Comparison of ENCODE assay signal across 20 cellular contexts in genomic region chr1:230250676-230251075, GRCh38.
DNase-seq lines count a peak whose midpoint lies in the region; ATAC-seq, FAIRE-seq and TF ChIP-seq lines count a peak whose summit lies in the region.
"Had no signal": no experiment of that assay in that cellular context is flagged by ENCODE, and none has a peak within 500 bp of the region (broad histone marks: within the 10 kb centered on the region; RNA-seq: fewer than 3 reads in every experiment).

No MANE protein-coding gene starts in this region.

- no peak overlapping the region for H3K23ac ChIP-seq in H1 (ENCODE audit: insufficient read length)

- H3K36me3 Mint-ChIP-seq in stimulated activated naive B cell treated with anti-CD40 and anti-IgM and Interleukin-4, amounts not matched to agents 10 μg/mL and 1 μg/mL and 100 μg/mL, for 72 hours: peaks cover 72 to 81% of the 10 kb centered on the region in 2 donors

- BruUV-seq in Panc1 (replicated peaks; lab: Mats Ljungman, UMichigan) (TSS peak; percentile 6), OCI-LY7 (replicated peaks; lab: Mats Ljungman, UMichigan) (no TSS peak)

- H2BK120ac ChIP-seq in H1 (replicated peaks; ENCODE audit: low read depth, low read length): no peak overlapping the region

- CTCF ChIA-PET in Panc1 (lab: Charles Lee): no interaction called here
- CTCF ChIA-PET in H1 (lab: Charles Lee; ENCODE audit: partially characterized antibody): interaction anchor here (0.7 to 2.4 kb wide), 3 partner anchors 19 to 159 kb away, joined by 3 to 8 read pairs (median 3); no protein-coding TSS in a partner anchor
- CTCF ChIA-PET in OCI-LY7 (lab: Charles Lee; ENCODE audit: unreplicated experiment): no interaction called here

- no peak overlapping the region for H3K4me3 ChIP-seq in HUES48 (ENCODE audit: low read depth, low read length)
- H3K4me3 ChIP-seq in Panc1 (ENCODE audit: low read depth in 2 of 2, low read length in 2 of 2): no peak overlapping the region
- no peak overlapping the region for H3K4me3 ChIP-seq in H1 (ENCODE audit: extremely low read depth in 1 of 4, insufficient read depth in 2 of 4, low read depth in 3 of 4, low read length in 4 of 4)
- no peak overlapping the region for H3K4me3 ChIP-seq in OCI-LY7 (ENCODE audit: low read depth, low read length, poor library complexity, severe bottlenecking)
- H3K4me3 ChIP-seq: GM12878, HAP-1 had no signal

- no peak overlapping the region for H2BK20ac ChIP-seq in H1 (ENCODE audit: low read length)

- H3K27me3 ChIP-seq in HUES48 (ENCODE audit: control insufficient read depth, insufficient read depth, low read length) (no peaks in the 10 kb centered on the region), Panc1 (ENCODE audit: control insufficient read depth, insufficient read depth, low read length) (no peaks in the 10 kb centered on the region), H1 (replicated peaks in 1 of 4; ENCODE audit: control insufficient read depth in 3 of 4, extremely low read depth in 1 of 4, insufficient read depth in 3 of 4, low read length in 3 of 4) (no peaks in the 10 kb centered on the region)

- no peak overlapping the region for H4K91ac ChIP-seq in H1 (replicated peaks; ENCODE audit: insufficient read length, low read length)

- 0 out of 4 replicates have a peak, but pooled peaks cover 0 to 3% of the 10 kb centered on the region in 2 experiments for H3K79me2 ChIP-seq in H1 (ENCODE audit: control insufficient read depth in 1 of 2, insufficient read depth in 2 of 2, low read length in 2 of 2)
- H3K79me2 ChIP-seq in OCI-LY7 (ENCODE audit: insufficient read depth, low read depth, low read length): no peaks in the 10 kb centered on the region

- DNase-seq in Panc1 (ENCODE audit: low read depth, low spot score): no peak
- peak in 1 of 2 experiments; percentile 43 for DNase-seq in H1 (ENCODE audit: low read depth in 1 of 2, low spot score in 2 of 2)
- no peak for DNase-seq in stimulated activated naive B cell treated with anti-CD40 and anti-IgM and Interleukin-4, amounts not matched to agents 10 μg/mL and 1 μg/mL and 100 μg/mL, for 72 hours
- no peak for DNase-seq in OCI-LY7 (ENCODE audit: low spot score)
- no peak for DNase-seq in hippocampal formation (lab: John Stamatoyannopoulos, UW)
- DNase-seq: activated CD4-positive, alpha-beta T cell treated with anti-CD3 and anti-CD28 coated beads, Interleukin-2, amount 10 ng/mL, durations not matched to agents 7 days and 5 days; activated CD8-positive, alpha-beta memory T cell treated with anti-CD3 and anti-CD28 coated beads, Interleukin-2, amount 50 U/mL, for 4 hours; activated gamma-delta T cell treated with Interleukin-2 at 50 U/mL for 16 hours; central memory CD4-positive, alpha-beta T cell; left cardiac atrium; NCI-H1105; NCI-H1930; NCI-H774; stimulated activated CD8-positive, alpha-beta memory T cell treated with anti-CD3 and anti-CD28 coated beads, Interleukin-4, amount 100 ng/mL, for 48 hours; substantia nigra had no signal

- intact Hi-C loops in Panc1 (cut with micrococcal nuclease; ENCODE audit: unreplicated experiment) (no loop called here), OCI-LY7 (cut with micrococcal nuclease; ENCODE audit: unreplicated experiment) (no loop called here)

- POLR2A ChIA-PET in Panc1 (lab: Charles Lee) (no interaction called here), H1 (lab: Charles Lee; ENCODE audit: partially characterized antibody) (interaction anchor here (0.6 to 2.1 kb wide), 3 partner anchors 14 to 140 kb away, joined by 3 to 7 read pairs (median 3); no protein-coding TSS in a partner anchor), OCI-LY7 (lab: Charles Lee) (interaction anchor here (1.3 kb wide), 1 partner anchor 7 kb away, joined by 5 read pairs; no protein-coding TSS in a partner anchor)

- no peak overlapping the region for H4K5ac ChIP-seq in H1 (ENCODE audit: insufficient read length, low read depth, low read length)

- no peak overlapping the region for H4K8ac ChIP-seq in H1 (ENCODE audit: extremely low read depth, insufficient read depth, low read length)

- ATAC-seq in Panc1 (no peak), GM19452 (IDR thresholded peaks at IDR 0.05; ENCODE audit: unreplicated experiment) (no peak)
- ATAC-seq in stimulated activated naive B cell treated with anti-CD40 and anti-IgM and Interleukin-4, amounts not matched to agents 10 μg/mL and 1 μg/mL and 100 μg/mL, for 72 hours (replicated peaks): no peak
- ATAC-seq: SK-N-SH treated with all-trans-retinoic acid at 6 μM for 48 hours had no signal

- H3K4me2 ChIP-seq in H1 (ENCODE audit: insufficient read depth in 1 of 2, low read depth in 2 of 2, low read length in 2 of 2) (peak overlapping the region in 1 of 2 experiments; percentile 21; a peak in 3 of 4 replicates), OCI-LY7 (ENCODE audit: low read length) (no peak overlapping the region)

- H3K9me2 ChIP-seq in OCI-LY7 (ENCODE audit: insufficient read depth, low read length): no peaks in the 10 kb centered on the region

- no peaks in the 10 kb centered on the region for H3K23me2 ChIP-seq in H1 (ENCODE audit: low read depth, low read length)

- no peak overlapping the region for H3K18ac ChIP-seq in H1 (ENCODE audit: extremely low read depth, low read length)

- H3K9me3 ChIP-seq in HUES48 (ENCODE audit: control insufficient read depth, insufficient read depth, low read length) (no peaks in the 10 kb centered on the region), Panc1 (ENCODE audit: control insufficient read depth, insufficient read depth, low read depth, low read length) (no peaks in the 10 kb centered on the region), H1 (ENCODE audit: insufficient read depth in 2 of 2, low read depth in 1 of 2, low read length in 1 of 2) (no peaks in the 10 kb centered on the region), OCI-LY7 (ENCODE audit: low read length) (no peaks in the 10 kb centered on the region)
- H3K9me3 ChIP-seq: HAP-1 had no signal

- peak; percentile 42 for FAIRE-seq in H1 (lab: Jason Lieb, UNC)
- FAIRE-seq: GM12878 had no signal

- no peak overlapping the region for H3K4me3 Mint-ChIP-seq in stimulated activated naive B cell treated with anti-CD40 and anti-IgM and Interleukin-4, amounts not matched to agents 10 μg/mL and 1 μg/mL and 100 μg/mL, for 72 hours
- H3K4me3 Mint-ChIP-seq: activated CD4-positive, alpha-beta T cell treated with anti-CD3 and anti-CD28 coated beads, Interleukin-2, amount 10 ng/mL, durations not matched to agents 7 days and 5 days had no signal

- H3K9ac ChIP-seq in HUES48 (ENCODE audit: low read depth, low read length): no peak overlapping the region; the same call in 1 of the 2 replicates
- no peak overlapping the region for H3K9ac ChIP-seq in H1 (replicated peaks in 1 of 4; ENCODE audit: extremely low read depth in 1 of 4, low read depth in 3 of 4, low read length in 3 of 4)

- H3K9me3 Mint-ChIP-seq in stimulated activated naive B cell treated with anti-CD40 and anti-IgM and Interleukin-4, amounts not matched to agents 10 μg/mL and 1 μg/mL and 100 μg/mL, for 72 hours: no peaks in the 10 kb centered on the region
- H3K9me3 Mint-ChIP-seq: activated CD4-positive, alpha-beta T cell treated with anti-CD3 and anti-CD28 coated beads, Interleukin-2, amount 10 ng/mL, durations not matched to agents 7 days and 5 days had no signal

- no peak for TF ChIP-seq EP300 in H1 (IDR thresholded peaks at IDR 0.05; ENCODE audit: borderline replicate concordance in 1 of 2, low read depth in 2 of 2, low read length in 2 of 2)

- no peak overlapping the region for H2BK12ac ChIP-seq in H1 (ENCODE audit: low read depth, low read length)

- H2BK15ac ChIP-seq in H1 (ENCODE audit: low read length): no peak overlapping the region

- H3K36me3 ChIP-seq in HUES48 (ENCODE audit: control insufficient read depth, insufficient read depth, low read length) (peaks cover 18% of the 10 kb centered on the region), Panc1 (ENCODE audit: control insufficient read depth, insufficient read depth, low read length) (0 out of 2 replicates have a peak, but pooled peaks cover 2% of the 10 kb centered on the region), H1 (ENCODE audit: control insufficient read depth in 2 of 4, insufficient read depth in 4 of 4, low read length in 3 of 4) (peaks cover 0 to 5% (median 0%) of the 10 kb centered on the region in 4 experiments; a peak in 2 of 8 replicates), OCI-LY7 (ENCODE audit: insufficient read depth, low read length) (peaks cover 47% of the 10 kb centered on the region)

- no peak for TF ChIP-seq POLR2A in H1 (IDR thresholded peaks at IDR 0.05; ENCODE audit: control extremely low read depth in 1 of 2, low read depth in 2 of 2, low read length in 2 of 2)

- in situ Hi-C loops in Panc1 (cut with HindIII; ENCODE audit: low pct_unique_long_range_greater_than_20kb, low sequenced_read_pairs): no loop called here

- H3K56ac ChIP-seq in H1 (replicated peaks; ENCODE audit: insufficient read length, low read depth, low read length): no peak overlapping the region

- H3K4me1 Mint-ChIP-seq in stimulated activated naive B cell treated with anti-CD40 and anti-IgM and Interleukin-4, amounts not matched to agents 10 μg/mL and 1 μg/mL and 100 μg/mL, for 72 hours: peaks cover 14 to 24% of the 10 kb centered on the region in 2 donors

- 61% methylated on average over 8 of the region's 8 CpGs; no CpG with 5 or more reads in 1 of the 2 experiments for WGBS in H1 (ENCODE audit: extremely low coverage in 1 of 2, insufficient coverage in 1 of 2, insufficient read length in 1 of 2, insufficient replicate concordance in 2 of 2, low coverage in 1 of 2, low lambda C conversion rate in 2 of 2, missing lambda C conversion rate in 1 of 2), 2 experiments

- no peak overlapping the region for H3K4ac ChIP-seq in H1 (replicated peaks; ENCODE audit: insufficient read length, low read depth, low read length)

- no peak overlapping the region for H2BK5ac ChIP-seq in H1 (ENCODE audit: low read depth, low read length)

- H2AFZ ChIP-seq in H1 (ENCODE audit: low read length) (no peak overlapping the region), OCI-LY7 (ENCODE audit: low read length) (no peak overlapping the region)

- H3K27ac ChIP-seq in HUES48 (ENCODE audit: low read depth, low read length) (peak overlapping the region; percentile 79), Panc1 (ENCODE audit: low read length) (no peak overlapping the region), H1 (ENCODE audit: low read depth, low read length) (no peak overlapping the region), OCI-LY7 (ENCODE audit: low read depth, low read length, poor library complexity, severe bottlenecking) (no peak overlapping the region)

- TF ChIP-seq CTCF in Panc1 (IDR thresholded peaks at IDR 0.05) (no peak), H1 (IDR thresholded peaks at IDR 0.05; ENCODE audit: control extremely low read depth in 1 of 3, insufficient read depth in 1 of 3, low read depth in 1 of 3, low read length in 3 of 3) (no peak), OCI-LY7 (conservative IDR thresholded peaks at IDR 0.05; ENCODE audit: low read length) (no peak)

- H3K14ac ChIP-seq in H1 (ENCODE audit: insufficient read length): no peak overlapping the region

- H3K27ac Mint-ChIP-seq in stimulated activated naive B cell treated with anti-CD40 and anti-IgM and Interleukin-4, amounts not matched to agents 10 μg/mL and 1 μg/mL and 100 μg/mL, for 72 hours: peak overlapping the region; percentile 14
- H3K27ac Mint-ChIP-seq: activated CD4-positive, alpha-beta T cell treated with anti-CD3 and anti-CD28 coated beads, Interleukin-2, amount 10 ng/mL, durations not matched to agents 7 days and 5 days had no signal

- H3K4me1 ChIP-seq in HUES48 (ENCODE audit: control insufficient read depth, insufficient read depth, low read length) (peaks cover 26% of the 10 kb centered on the region), Panc1 (ENCODE audit: control insufficient read depth, insufficient read depth, low read length) (no peaks in the 10 kb centered on the region), H1 (replicated peaks in 1 of 4; ENCODE audit: control insufficient read depth in 3 of 4, insufficient read depth in 4 of 4, low read length in 3 of 4) (peaks cover 6 to 21% (median 14%) of the 10 kb centered on the region in 4 experiments), OCI-LY7 (ENCODE audit: insufficient read depth, low read length, poor library complexity, severe bottlenecking) (no peaks in the 10 kb centered on the region)

- TF ChIP-seq RAD21 in H1 (IDR thresholded peaks at IDR 0.05 in 1 of 2, conservative IDR thresholded peaks at IDR 0.05 in 1 of 2; ENCODE audit: low read depth in 2 of 2, low read length in 2 of 2): no peak

- H4K20me1 ChIP-seq in H1 (replicated peaks in 1 of 2; ENCODE audit: control insufficient read depth in 1 of 2, insufficient read depth in 2 of 2, low read length in 2 of 2) (no peaks in the 10 kb centered on the region), OCI-LY7 (ENCODE audit: insufficient read depth, low read length) (no peaks in the 10 kb centered on the region)

- H2AK5ac ChIP-seq in H1 (ENCODE audit: low read depth, low read length): no peak overlapping the region

- H3K27me3 Mint-ChIP-seq in stimulated activated naive B cell treated with anti-CD40 and anti-IgM and Interleukin-4, amounts not matched to agents 10 μg/mL and 1 μg/mL and 100 μg/mL, for 72 hours: no peaks in the 10 kb centered on the region
- H3K27me3 Mint-ChIP-seq: activated CD4-positive, alpha-beta T cell treated with anti-CD3 and anti-CD28 coated beads, Interleukin-2, amount 10 ng/mL, durations not matched to agents 7 days and 5 days had no signal

- H3K79me1 ChIP-seq in H1 (ENCODE audit: low read depth, low read length): peaks cover 2% of the 10 kb centered on the region; the same call in 1 of the 2 replicates
